22 cellular contexts compared by ENCODE assay signal in genomic region chr7:25312968-25313367, GRCh38.
"Had no signal": no experiment of that assay in that cellular context is flagged by ENCODE, and none has a peak within 500 bp of the region (broad histone marks: within the 10 kb centered on the region; RNA-seq: fewer than 3 reads in every experiment).

No MANE protein-coding gene starts in this region.

- H3K27ac Mint-ChIP-seq: IgD-negative memory B cell had no signal

- H3K4me1 Mint-ChIP-seq: IgD-negative memory B cell had no signal

- H3K27me3 Mint-ChIP-seq: IgD-negative memory B cell had no signal

- H3K4me1 ChIP-seq: SJCRH30 had no signal

- H2AFZ ChIP-seq: PC-9 had no signal

- H3K4me3 Mint-ChIP-seq: IgD-negative memory B cell had no signal

- H3K4me2 ChIP-seq: KMS-11, PC-9 had no signal

- H3K27me3 ChIP-seq: Peyer's patch, SJCRH30 had no signal

- H3K9me3 ChIP-seq: Peyer's patch, SJCRH30 had no signal

- H3K9ac ChIP-seq: KMS-11 had no signal

- H3K4me3 ChIP-seq: K562, PC-9, Peyer's patch, SJCRH30 had no signal

- H3K36me3 ChIP-seq: Peyer's patch, SJCRH30 had no signal

- H3K27ac ChIP-seq: KMS-11, PC-9, SJCRH30 had no signal

- ATAC-seq: K562, Right ventricle myocardium inferior, SK-N-SH treated with all-trans-retinoic acid at 6 μM for 48 hours had no signal

- DNase-seq: NCI-H1048, NCI-H1105, NCI-H1417, NCI-H146, NCI-H1694 treated with DMSO at 0.1 percent for 48 hours, NCI-H1930, NCI-H2081, NCI-H2107, NCI-H2227 treated with DMSO at 0.1 percent for 48 hours, NCI-H524, NCI-H526 treated with DMSO at 0.1 percent for 48 hours, NCI-H748 treated with DMSO at 0.1 percent for 48 hours, OCI-M1, PC-9, Peyer's patch, SHP77 treated with DMSO at 0.1 percent for 48 hours, SJCRH30 had no signal
